In the genomic region with DNA sequence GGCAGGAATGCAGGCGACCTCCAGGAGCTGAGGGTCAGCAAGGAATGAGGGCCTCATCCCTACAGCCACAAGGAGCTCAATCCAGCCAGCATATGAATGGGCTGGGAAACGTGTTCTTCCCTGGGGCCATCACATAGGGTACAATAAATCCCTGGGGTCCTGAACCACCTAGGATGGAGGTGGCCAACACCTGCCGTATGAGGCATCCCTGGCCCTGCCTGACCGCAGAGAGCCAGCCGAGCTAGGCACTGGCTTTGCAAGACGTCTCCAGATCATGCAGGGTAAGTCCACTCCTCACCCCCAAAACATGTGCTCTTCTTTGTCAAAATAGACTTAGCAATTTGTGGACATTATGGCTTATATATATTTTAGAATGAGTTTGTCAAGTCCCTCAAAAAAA, we compare ENCODE assay signal across 32 cellular contexts.
"Had no signal": no experiment of that assay in that cellular context is flagged by ENCODE, and none has a peak within 500 bp of the region (broad histone marks: within the 10 kb centered on the region; RNA-seq: fewer than 3 reads in every experiment).

No MANE protein-coding gene starts in this region.

- H3K4me1 ChIP-seq: ascending aorta, breast epithelium, colonic mucosa, esophagus squamous epithelium, gastroesophageal sphincter, heart right ventricle had no signal

- DNase-seq: activated B cell treated with CpG ODN at 0.5 μM for 24 hours; activated CD4-positive, alpha-beta memory T cell treated with anti-CD3 and anti-CD28 coated beads, Interleukin-2, amount 10 ng/mL, durations not matched to agents 7 days and 5 days; activated CD4-positive, alpha-beta T cell treated with anti-CD3 and anti-CD28 coated beads, Interleukin-2, amount 10 ng/mL, durations not matched to agents 7 days and 5 days; activated CD4-positive, alpha-beta T cell treated with anti-CD3 and anti-CD28 coated beads, Interleukin-2, amount 50 U/mL, for 4 hours; activated CD8-positive, alpha-beta memory T cell treated with anti-CD3 and anti-CD28 coated beads, Interleukin-2, amount 50 U/mL, for 48 hours; activated gamma-delta T cell; activated naive CD4-positive, alpha-beta T cell; activated naive CD4-positive, alpha-beta T cell treated with anti-CD3 and anti-CD28 coated beads, Interleukin-2, amount 10 ng/mL, durations not matched to agents 7 days and 5 days; activated naive CD8-positive, alpha-beta T cell treated with anti-CD3 and anti-CD28 coated beads, Interleukin-2, amount 10 ng/mL, durations not matched to agents 7 days and 5 days; activated T-cell treated with anti-CD3 and anti-CD28 coated beads for 4 hours; activated T-cell treated with anti-CD3 and anti-CD28 coated beads, Interleukin-2, amount 50 U/mL, for 24 hours; activated T-cell treated with anti-CD3 and anti-CD28 coated beads, Interleukin-2, amount 50 U/mL, for 72 hours; central memory CD4-positive, alpha-beta T cell; cerebellar nuclear complex; colonic mucosa; effector CD8-positive, alpha-beta T cell; esophagus squamous epithelium; foreskin melanocyte; heart right ventricle; T-helper 17 cell; T1000; WERI-Rb-1 had no signal

- H3K36me3 ChIP-seq: ascending aorta, breast epithelium, cardiac muscle cell, colonic mucosa, esophagus squamous epithelium, gastroesophageal sphincter, heart right ventricle, WERI-Rb-1 had no signal

- H3K9me3 Mint-ChIP-seq: activated CD4-positive, alpha-beta memory T cell treated with anti-CD3 and anti-CD28 coated beads, Interleukin-2, amount 10 ng/mL, durations not matched to agents 7 days and 5 days; activated CD4-positive, alpha-beta T cell treated with anti-CD3 and anti-CD28 coated beads, Interleukin-2, amount 10 ng/mL, durations not matched to agents 7 days and 5 days; activated naive CD4-positive, alpha-beta T cell treated with anti-CD3 and anti-CD28 coated beads, Interleukin-2, amount 10 ng/mL, durations not matched to agents 7 days and 5 days; activated naive CD8-positive, alpha-beta T cell treated with anti-CD3 and anti-CD28 coated beads, Interleukin-2, amount 10 ng/mL, durations not matched to agents 7 days and 5 days; activated T-cell treated with anti-CD3 and anti-CD28 coated beads, Interleukin-2, amount 50 U/mL, for 24 hours; activated T-cell treated with anti-CD3 and anti-CD28 coated beads, Interleukin-2, amount 50 U/mL, for 72 hours; T-helper 2 cell treated with Interferon-gamma antibody and Interleukin-4, amounts not matched to agents 5 μg/mL and 100 μg/mL, for 36 hours had no signal

- H3K4me3 Mint-ChIP-seq: activated B cell treated with CpG ODN at 0.5 μM for 24 hours; activated CD4-positive, alpha-beta memory T cell treated with anti-CD3 and anti-CD28 coated beads, Interleukin-2, amount 10 ng/mL, durations not matched to agents 7 days and 5 days; activated CD4-positive, alpha-beta T cell treated with anti-CD3 and anti-CD28 coated beads, Interleukin-2, amount 10 ng/mL, durations not matched to agents 7 days and 5 days; activated naive CD4-positive, alpha-beta T cell treated with anti-CD3 and anti-CD28 coated beads, Interleukin-2, amount 10 ng/mL, durations not matched to agents 7 days and 5 days; activated naive CD8-positive, alpha-beta T cell treated with anti-CD3 and anti-CD28 coated beads, Interleukin-2, amount 10 ng/mL, durations not matched to agents 7 days and 5 days; activated T-cell treated with anti-CD3 and anti-CD28 coated beads, Interleukin-2, amount 50 U/mL, for 24 hours; activated T-cell treated with anti-CD3 and anti-CD28 coated beads, Interleukin-2, amount 50 U/mL, for 72 hours; brain; T-helper 17 cell; T-helper 2 cell treated with Interferon-gamma antibody and Interleukin-4, amounts not matched to agents 5 μg/mL and 100 μg/mL, for 36 hours had no signal

- H3K9me3 ChIP-seq: ascending aorta, breast epithelium, colonic mucosa, esophagus squamous epithelium had no signal

- H3K27me3 ChIP-seq: ascending aorta, cardiac muscle cell, colonic mucosa had no signal

- H3K27ac ChIP-seq: ascending aorta, breast epithelium, cardiac muscle cell, colonic mucosa, epithelial cell of prostate, esophagus squamous epithelium, gastroesophageal sphincter, heart right ventricle, WERI-Rb-1 had no signal

- ATAC-seq: activated CD4-positive, CD25-positive, alpha-beta regulatory T cell treated with anti-CD3 and anti-CD28 coated beads, Interleukin-2, amount 50 U/mL, for 24 hours; activated naive CD4-positive, alpha-beta T cell treated with anti-CD3 and anti-CD28 coated beads, Interleukin-2, amount 50 U/mL, for 72 hours; activated T-cell treated with anti-CD3 and anti-CD28 coated beads, Interleukin-2, amount 50 U/mL, for 72 hours; gastroesophageal sphincter; heart right ventricle; T-helper 17 cell had no signal

- H3K27ac Mint-ChIP-seq: activated B cell treated with CpG ODN at 0.5 μM for 24 hours; activated CD4-positive, alpha-beta memory T cell treated with anti-CD3 and anti-CD28 coated beads, Interleukin-2, amount 10 ng/mL, durations not matched to agents 7 days and 5 days; activated CD4-positive, alpha-beta T cell treated with anti-CD3 and anti-CD28 coated beads, Interleukin-2, amount 10 ng/mL, durations not matched to agents 7 days and 5 days; activated naive CD4-positive, alpha-beta T cell treated with anti-CD3 and anti-CD28 coated beads, Interleukin-2, amount 10 ng/mL, durations not matched to agents 7 days and 5 days; activated naive CD4-positive, alpha-beta T cell treated with anti-CD3 and anti-CD28 coated beads, Interleukin-2, amount 50 U/mL, for 72 hours; activated naive CD8-positive, alpha-beta T cell treated with anti-CD3 and anti-CD28 coated beads, Interleukin-2, amount 10 ng/mL, durations not matched to agents 7 days and 5 days; activated T-cell treated with anti-CD3 and anti-CD28 coated beads, Interleukin-2, amount 50 U/mL, for 24 hours; activated T-cell treated with anti-CD3 and anti-CD28 coated beads, Interleukin-2, amount 50 U/mL, for 72 hours; brain; T-helper 17 cell; T-helper 2 cell treated with Interferon-gamma antibody and Interleukin-4, amounts not matched to agents 5 μg/mL and 100 μg/mL, for 36 hours had no signal

- FAIRE-seq: endothelial cell of umbilical vein had no signal

- H3K4me3 ChIP-seq: ascending aorta, breast epithelium, cardiac muscle cell, colonic mucosa, esophagus squamous epithelium, gastroesophageal sphincter, heart right ventricle had no signal

- H3K27me3 Mint-ChIP-seq: activated B cell treated with CpG ODN at 0.5 μM for 24 hours had no signal

- H3K36me3 Mint-ChIP-seq: activated naive CD4-positive, alpha-beta T cell treated with anti-CD3 and anti-CD28 coated beads, Interleukin-2, amount 10 ng/mL, durations not matched to agents 7 days and 5 days; activated naive CD4-positive, alpha-beta T cell treated with anti-CD3 and anti-CD28 coated beads, Interleukin-2, amount 50 U/mL, for 72 hours; activated naive CD8-positive, alpha-beta T cell treated with anti-CD3 and anti-CD28 coated beads, Interleukin-2, amount 10 ng/mL, durations not matched to agents 7 days and 5 days; brain had no signal

- H3K4me1 Mint-ChIP-seq: activated B cell treated with CpG ODN at 0.5 μM for 24 hours; activated CD4-positive, alpha-beta T cell treated with anti-CD3 and anti-CD28 coated beads, Interleukin-2, amount 10 ng/mL, durations not matched to agents 7 days and 5 days; brain had no signal
